ENCODE assay signal across 16 cellular contexts in genomic region chr16:2687531-2688308, GRCh38. TPM values are rescaled to one million over a fixed set of nuclear protein-coding genes. Genes with fewer than 3 reads are reported as not detected.
DNase-seq lines count a peak whose midpoint lies in the region; ATAC-seq and TF ChIP-seq lines count a peak whose summit lies in the region.
"Had no signal": no experiment of that assay in that cellular context is flagged by ENCODE, and none has a peak within 500 bp of the region (broad histone marks: within the 10 kb centered on the region; RNA-seq: fewer than 3 reads in every experiment).

No MANE protein-coding gene starts in this region.

- no peak for ATAC-seq in right cardiac atrium
- ATAC-seq in HG02852 (IDR thresholded peaks at IDR 0.05; ENCODE audit: unreplicated experiment), result no peak
- ATAC-seq: gastroesophageal sphincter had no signal

- POLR2A ChIA-PET in CD8-positive, alpha-beta memory T cell (lab: Charles Lee), result no interaction called here

- no peaks in the 10 kb centered on the region for H3K27me3 ChIP-seq in CD8-positive, alpha-beta memory T cell (ENCODE audit: insufficient read depth, low read length, poor library complexity, severe bottlenecking)
- H3K27me3 ChIP-seq in OCI-LY3 (ENCODE audit: low read depth, low read length) (no peaks in the 10 kb centered on the region), right cardiac atrium (ENCODE audit: control insufficient read depth, insufficient read depth) (no peaks in the 10 kb centered on the region), neuronal stem cell (ENCODE audit: control insufficient read depth in 3 of 3, insufficient read depth in 3 of 3, low read depth in 1 of 3, low read length in 3 of 3) (no peaks in the 10 kb centered on the region)
- H3K27me3 ChIP-seq: adrenal gland, gastroesophageal sphincter, SJSA1 had no signal

- no peaks in the 10 kb centered on the region for H3K9me3 Mint-ChIP-seq in CD8-positive, alpha-beta memory T cell

- no peak overlapping the region for H2AK5ac ChIP-seq in neuronal stem cell (ENCODE audit: low read depth, low read length)

- peaks cover 18% of the 10 kb centered on the region for H3K4me1 ChIP-seq in CD8-positive, alpha-beta memory T cell (ENCODE audit: insufficient read depth, low read length)
- peaks cover 31% of the 10 kb centered on the region for H3K4me1 ChIP-seq in OCI-LY3 (ENCODE audit: low read length)
- H3K4me1 ChIP-seq in right cardiac atrium (ENCODE audit: control insufficient read depth, insufficient read depth, low read length), result no peaks in the 10 kb centered on the region
- peaks cover 1 to 3% of the 10 kb centered on the region in 2 donors for H3K4me1 ChIP-seq in neuronal stem cell (ENCODE audit: control insufficient read depth in 2 of 2, insufficient read depth in 1 of 2, low read depth in 1 of 2, low read length in 2 of 2)
- H3K4me1 ChIP-seq: SJSA1 had no signal

- no peak overlapping the region for H3K4ac ChIP-seq in neuronal stem cell (ENCODE audit: low read length)

- no peak overlapping the region for H2BK15ac ChIP-seq in neuronal stem cell (ENCODE audit: low read length)

- no peak overlapping the region for H3K18ac ChIP-seq in neuronal stem cell (ENCODE audit: low read length)

- H3K27me3 Mint-ChIP-seq in CD8-positive, alpha-beta memory T cell, result no peaks in the 10 kb centered on the region

- peak overlapping the region; percentile 67 to 88 (median 70) for H3K4me3 Mint-ChIP-seq in CD8-positive, alpha-beta memory T cell

- H3K4me1 Mint-ChIP-seq in CD8-positive, alpha-beta memory T cell, result peaks cover 23 to 34% (median 24%) of the 10 kb centered on the region in 3 donors

- H4K91ac ChIP-seq in neuronal stem cell (ENCODE audit: low read depth, low read length, poor library complexity), result no peak overlapping the region

- H2AFZ ChIP-seq in OCI-LY3 (ENCODE audit: low read depth, low read length) (no peak overlapping the region), neuronal stem cell (ENCODE audit: low read length) (no peak overlapping the region)

- H3K9ac ChIP-seq in OCI-LY3 (ENCODE audit: low read length), result peak overlapping the region; percentile 75
- no peak overlapping the region for H3K9ac ChIP-seq in neuronal stem cell (ENCODE audit: low read depth, low read length, poor library complexity)

- peaks cover 72% of the 10 kb centered on the region for H3K79me2 ChIP-seq in OCI-LY3 (ENCODE audit: low read length)

- no peak overlapping the region for H3K14ac ChIP-seq in neuronal stem cell (ENCODE audit: low read length)

- no peak overlapping the region for H2BK120ac ChIP-seq in neuronal stem cell (ENCODE audit: low read depth, low read length)

- no peak overlapping the region for H2BK12ac ChIP-seq in neuronal stem cell (ENCODE audit: low read length)

- H4K20me1 ChIP-seq in OCI-LY3 (ENCODE audit: insufficient read depth, low read length), result peaks cover 42% of the 10 kb centered on the region

- 88% methylated on average over 19 of the region's 19 CpGs for WGBS in right cardiac atrium
- WGBS in neuronal stem cell (ENCODE audit: extremely low coverage in 2 of 2, insufficient read length in 2 of 2, insufficient replicate concordance in 1 of 2), 2 donors, result no CpG with 5 or more reads among the region's 19 CpGs

- H2BK5ac ChIP-seq in neuronal stem cell (ENCODE audit: low read length), result no peak overlapping the region

- H4K8ac ChIP-seq in neuronal stem cell (ENCODE audit: low read depth, low read length), result no peak overlapping the region

- TF ChIP-seq CTCF in OCI-LY3 (IDR thresholded peaks at IDR 0.05; ENCODE audit: low read depth, low read length), result no peak

- no peaks in the 10 kb centered on the region for H3K9me3 ChIP-seq in CD8-positive, alpha-beta memory T cell (ENCODE audit: low read length)
- no peaks in the 10 kb centered on the region for H3K9me3 ChIP-seq in OCI-LY3 (ENCODE audit: insufficient read depth, low read length)
- no peaks in the 10 kb centered on the region for H3K9me3 ChIP-seq in right cardiac atrium (ENCODE audit: control insufficient read depth, low read length)
- no peaks in the 10 kb centered on the region for H3K9me3 ChIP-seq in neuronal stem cell (replicated peaks in 1 of 2; ENCODE audit: control insufficient read depth in 2 of 2, insufficient read depth in 1 of 2, low read depth in 1 of 2, low read length in 2 of 2)
- H3K9me3 ChIP-seq: adrenal gland, gastroesophageal sphincter, SJSA1 had no signal

- peak; percentile 1 for DNase-seq in AG08395 (ENCODE audit: low spot score)
- DNase-seq in CD8-positive, alpha-beta memory T cell, result no peak
- DNase-seq in right cardiac atrium, result peak; percentile 6 to 41 (median 40)
- no peak for DNase-seq in caudate nucleus (lab: John Stamatoyannopoulos, UW)
- DNase-seq in NCI-H1105 (lab: John Stamatoyannopoulos, UW), result no peak
- DNase-seq in neuronal stem cell (ENCODE audit: low spot score), result no peak
- DNase-seq: activated CD4-positive, CD25-positive, alpha-beta regulatory T cell treated with anti-CD3 and anti-CD28 coated beads, Interleukin-2, amount 50 U/mL, for 72 hours; GOT3; NCI-H1092 treated with DMSO at 0.1 percent for 48 hours; NCI-H524 treated with DMSO at 0.1 percent for 48 hours; stimulated activated naive CD4-positive, alpha-beta T cell had no signal

- H3K4me3 ChIP-seq in CD8-positive, alpha-beta memory T cell (ENCODE audit: low read length), result no peak overlapping the region
- peak overlapping the region; percentile 77 for H3K4me3 ChIP-seq in OCI-LY3 (ENCODE audit: low read length)
- H3K4me3 ChIP-seq in right cardiac atrium (ENCODE audit: low read length), result no peak overlapping the region
- no peak overlapping the region for H3K4me3 ChIP-seq in neuronal stem cell (ENCODE audit: low read length in 2 of 2)
- H3K4me3 ChIP-seq: adrenal gland, gastroesophageal sphincter, SJSA1 had no signal

- CTCF ChIA-PET in CD8-positive, alpha-beta memory T cell (lab: Charles Lee), result interaction anchor here (0.6 kb wide), 1 partner anchor 318 kb away, joined by 4 read pairs; no protein-coding TSS in a partner anchor

- peaks cover 0 to 18% (median 1%) of the 10 kb centered on the region in 3 donors for H3K36me3 Mint-ChIP-seq in CD8-positive, alpha-beta memory T cell

- no peaks in the 10 kb centered on the region for H3K36me3 ChIP-seq in CD8-positive, alpha-beta memory T cell (ENCODE audit: insufficient read depth, low read length)
- H3K36me3 ChIP-seq in OCI-LY3 (replicated peaks; ENCODE audit: low read depth, low read length) (peaks cover 24% of the 10 kb centered on the region), neuronal stem cell (replicated peaks in 1 of 2; ENCODE audit: control insufficient read depth in 2 of 2, insufficient read depth in 2 of 2, low read length in 2 of 2) (peaks cover 0 to 19% of the 10 kb centered on the region in 2 donors)
- H3K36me3 ChIP-seq: adrenal gland had no signal

- H3K23ac ChIP-seq in neuronal stem cell (ENCODE audit: low read depth, low read length, poor library complexity), result no peak overlapping the region

- H3K27ac Mint-ChIP-seq in CD8-positive, alpha-beta memory T cell, result peak overlapping the region; percentile 58 to 97 (median 90)

- intact Hi-C loops in right cardiac atrium (cut with DNase I), result no loop called here

- H3K27ac ChIP-seq in CD8-positive, alpha-beta memory T cell (ENCODE audit: low read depth, low read length), result no peak overlapping the region
- H3K27ac ChIP-seq in OCI-LY3 (ENCODE audit: low read length) (peak overlapping the region; percentile 99), right cardiac atrium (ENCODE audit: low read length) (no peak overlapping the region), caudate nucleus (ENCODE audit: low read depth, low read length) (no peak overlapping the region), neuronal stem cell (replicated peaks; ENCODE audit: low read length) (no peak overlapping the region)
- H3K27ac ChIP-seq: gastroesophageal sphincter, SJSA1 had no signal

- H3K4me2 ChIP-seq in OCI-LY3 (ENCODE audit: low read length) (peak overlapping the region; percentile 100), neuronal stem cell (ENCODE audit: insufficient read depth, low read length, poor library complexity, severe bottlenecking) (no peak overlapping the region)

- peaks cover 19% of the 10 kb centered on the region for H3K79me1 ChIP-seq in neuronal stem cell (ENCODE audit: low read depth, low read length)

RNA-seq across cellular contexts. Expression of gene KCTD5, which starts 5.4 kb away (rescaled TPM):
- 10 to 100 TPM; 49.7 to 50.5 TPM for total RNA-seq in CD8-positive, alpha-beta memory T cell
- polyA plus RNA-seq in CD8-positive, alpha-beta memory T cell, result 21.2 TPM
- total RNA-seq in right cardiac atrium, result 10 to 100 TPM; 10.6 to 13.7 (median 12.0) TPM
- polyA plus RNA-seq in right cardiac atrium, result 11.1 TPM
- polyA plus RNA-seq in neuronal stem cell (2013, experiment 1 of 2), result 26.1 TPM
- 27.0 TPM for polyA plus RNA-seq in neuronal stem cell (2013, experiment 2 of 2)

RNA-seq across cellular contexts. Expression of gene PRSS27, which starts 32.3 kb away (rescaled TPM):
- 1 to 10 TPM; 1.3 to 1.6 TPM for total RNA-seq in CD8-positive, alpha-beta memory T cell
- not detected for polyA plus RNA-seq in CD8-positive, alpha-beta memory T cell
- under 1 TPM; 0.32 to 0.64 (median 0.37) TPM for total RNA-seq in right cardiac atrium
- polyA plus RNA-seq in right cardiac atrium, result 0.25 TPM
- polyA plus RNA-seq in neuronal stem cell (2013, experiment 1 of 2), result 3.6 TPM
- 3.8 TPM for polyA plus RNA-seq in neuronal stem cell (2013, experiment 2 of 2)

Comparison
In these comparisons a context has a peak if more than half of its experiments do, and no peak if none do; other contexts are left out.
1. DNase-seq: peak in AG08395 (single experiment) and right cardiac atrium (3 of 3); none in CD8-positive, alpha-beta memory T cell (0 of 5), caudate nucleus (0 of 61), NCI-H1105 (single experiment) and neuronal stem cell (single experiment).